Comparison of ENCODE assay signal across 2 cellular contexts in the genomic region with DNA sequence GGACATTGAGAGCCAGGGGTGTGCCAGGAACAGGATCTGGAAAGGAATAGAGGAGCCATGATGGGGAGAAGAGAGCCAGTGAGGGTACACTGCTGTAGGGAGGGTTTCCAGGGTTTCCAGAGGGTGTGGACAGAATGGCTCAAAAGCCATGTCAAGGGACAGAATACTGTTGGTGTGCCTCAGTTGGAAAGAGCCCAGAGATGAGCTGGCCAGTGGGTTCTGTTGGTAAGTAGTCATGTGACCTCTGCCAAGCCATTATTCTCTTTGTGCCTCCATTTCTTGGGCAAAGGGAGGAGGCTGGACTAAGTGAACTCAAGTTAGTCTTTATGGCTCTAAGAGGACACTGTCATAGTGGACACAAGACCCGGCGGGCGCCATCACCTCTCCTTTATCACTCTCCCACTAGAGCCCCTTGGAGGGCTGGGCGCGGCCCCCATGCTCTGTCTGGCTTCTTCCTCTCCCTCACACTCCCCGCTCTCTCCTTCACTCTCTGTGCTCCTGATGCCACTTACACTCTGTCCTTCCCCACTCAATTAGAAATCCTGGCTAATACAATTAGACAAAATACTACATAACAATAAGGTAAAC.
TF ChIP-seq lines count a peak whose summit lies in the region.

No MANE protein-coding gene starts in this region.

TF ChIP-seq in K562, 482 proteins besides CTCF, POLR2A, EP300 and RAD21:
- TF ChIP-seq, protein P1, sequence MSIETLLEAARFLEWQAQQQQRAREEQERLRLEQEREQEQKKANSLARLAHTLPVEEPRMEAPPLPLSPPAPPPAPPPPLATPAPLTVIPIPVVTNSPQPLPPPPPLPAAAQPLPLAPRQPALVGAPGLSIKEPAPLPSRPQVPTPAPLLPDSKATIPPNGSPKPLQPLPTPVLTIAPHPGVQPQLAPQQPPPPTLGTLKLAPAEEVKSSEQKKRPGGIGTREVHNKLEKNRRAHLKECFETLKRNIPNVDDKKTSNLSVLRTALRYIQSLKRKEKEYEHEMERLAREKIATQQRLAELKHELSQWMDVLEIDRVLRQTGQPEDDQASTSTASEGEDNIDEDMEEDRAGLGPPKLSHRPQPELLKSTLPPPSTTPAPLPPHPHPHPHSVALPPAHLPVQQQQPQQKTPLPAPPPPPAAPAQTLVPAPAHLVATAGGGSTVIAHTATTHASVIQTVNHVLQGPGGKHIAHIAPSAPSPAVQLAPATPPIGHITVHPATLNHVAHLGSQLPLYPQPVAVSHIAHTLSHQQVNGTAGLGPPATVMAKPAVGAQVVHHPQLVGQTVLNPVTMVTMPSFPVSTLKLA (conservative IDR thresholded peaks at IDR 0.05): no peak
- no peak for TF ChIP-seq FOXA1 (IDR thresholded peaks at IDR 0.05; ENCODE audit: borderline replicate concordance)
- TF ChIP-seq, protein P2, sequence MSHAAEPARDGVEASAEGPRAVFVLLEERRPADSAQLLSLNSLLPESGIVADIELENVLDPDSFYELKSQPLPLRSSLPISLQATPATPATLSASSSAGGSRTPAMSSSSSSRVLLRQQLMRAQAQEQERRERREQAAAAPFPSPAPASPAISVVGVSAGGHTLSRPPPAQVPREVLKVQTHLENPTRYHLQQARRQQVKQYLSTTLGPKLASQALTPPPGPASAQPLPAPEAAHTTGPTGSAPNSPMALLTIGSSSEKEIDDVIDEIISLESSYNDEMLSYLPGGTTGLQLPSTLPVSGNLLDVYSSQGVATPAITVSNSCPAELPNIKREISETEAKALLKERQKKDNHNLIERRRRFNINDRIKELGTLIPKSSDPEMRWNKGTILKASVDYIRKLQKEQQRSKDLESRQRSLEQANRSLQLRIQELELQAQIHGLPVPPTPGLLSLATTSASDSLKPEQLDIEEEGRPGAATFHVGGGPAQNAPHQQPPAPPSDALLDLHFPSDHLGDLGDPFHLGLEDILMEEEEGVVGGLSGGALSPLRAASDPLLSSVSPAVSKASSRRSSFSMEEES (CRISPR knock-in tag; IDR thresholded peaks at IDR 0.05): peak; percentile 52

TF ChIP-seq in SK-N-SH, 30 proteins besides CTCF, POLR2A, EP300 and RAD21:
- TF ChIP-seq NFIC (IDR thresholded peaks at IDR 0.05; ENCODE audit: borderline replicate concordance) (no peak), TAF1 (IDR thresholded peaks at IDR 0.05; ENCODE audit: borderline replicate concordance, low read depth, low read length) (no peak)
- TF ChIP-seq, protein P3, sequence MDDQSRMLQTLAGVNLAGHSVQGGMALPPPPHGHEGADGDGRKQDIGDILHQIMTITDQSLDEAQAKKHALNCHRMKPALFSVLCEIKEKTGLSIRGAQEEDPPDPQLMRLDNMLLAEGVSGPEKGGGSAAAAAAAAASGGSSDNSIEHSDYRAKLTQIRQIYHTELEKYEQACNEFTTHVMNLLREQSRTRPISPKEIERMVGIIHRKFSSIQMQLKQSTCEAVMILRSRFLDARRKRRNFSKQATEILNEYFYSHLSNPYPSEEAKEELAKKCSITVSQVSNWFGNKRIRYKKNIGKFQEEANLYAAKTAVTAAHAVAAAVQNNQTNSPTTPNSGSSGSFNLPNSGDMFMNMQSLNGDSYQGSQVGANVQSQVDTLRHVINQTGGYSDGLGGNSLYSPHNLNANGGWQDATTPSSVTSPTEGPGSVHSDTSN (IDR thresholded peaks at IDR 0.05): no peak
- TF ChIP-seq, protein P4, sequence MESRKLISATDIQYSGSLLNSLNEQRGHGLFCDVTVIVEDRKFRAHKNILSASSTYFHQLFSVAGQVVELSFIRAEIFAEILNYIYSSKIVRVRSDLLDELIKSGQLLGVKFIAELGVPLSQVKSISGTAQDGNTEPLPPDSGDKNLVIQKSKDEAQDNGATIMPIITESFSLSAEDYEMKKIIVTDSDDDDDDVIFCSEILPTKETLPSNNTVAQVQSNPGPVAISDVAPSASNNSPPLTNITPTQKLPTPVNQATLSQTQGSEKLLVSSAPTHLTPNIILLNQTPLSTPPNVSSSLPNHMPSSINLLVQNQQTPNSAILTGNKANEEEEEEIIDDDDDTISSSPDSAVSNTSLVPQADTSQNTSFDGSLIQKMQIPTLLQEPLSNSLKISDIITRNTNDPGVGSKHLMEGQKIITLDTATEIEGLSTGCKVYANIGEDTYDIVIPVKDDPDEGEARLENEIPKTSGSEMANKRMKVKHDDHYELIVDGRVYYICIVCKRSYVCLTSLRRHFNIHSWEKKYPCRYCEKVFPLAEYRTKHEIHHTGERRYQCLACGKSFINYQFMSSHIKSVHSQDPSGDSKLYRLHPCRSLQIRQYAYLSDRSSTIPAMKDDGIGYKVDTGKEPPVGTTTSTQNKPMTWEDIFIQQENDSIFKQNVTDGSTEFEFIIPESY (IDR thresholded peaks at IDR 0.05; ENCODE audit: borderline replicate concordance, low read depth): no peak
